Comparison of ENCODE assay signal across 8 cellular contexts in the genomic region with DNA sequence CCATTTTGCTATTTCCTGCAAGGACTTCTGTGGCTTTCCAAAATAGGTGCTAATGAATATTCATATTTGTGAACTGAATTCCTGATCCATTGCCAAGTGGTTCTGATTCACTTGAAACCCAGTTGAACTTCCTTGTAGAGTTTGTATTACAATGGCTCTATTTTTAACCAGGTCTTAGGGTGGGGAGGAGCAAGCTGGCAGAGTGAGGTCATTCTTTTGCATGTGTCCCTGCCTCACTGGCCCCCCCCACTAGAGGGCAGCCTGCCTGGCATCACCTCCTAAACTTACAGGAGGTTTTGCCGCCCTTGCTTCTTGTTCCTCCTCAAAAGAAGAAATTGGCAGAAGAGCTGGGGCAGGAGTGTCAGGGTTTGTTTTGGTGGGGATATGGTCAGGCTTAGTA. TPM values are rescaled to one million over a fixed set of nuclear protein-coding genes. Genes with fewer than 3 reads are reported as not detected.
A peak's percentile ranks its signal among the peaks of the same experiment; 100 is the strongest.
DNase-seq lines count a peak whose midpoint lies in the region; ATAC-seq, FAIRE-seq and TF ChIP-seq lines count a peak whose summit lies in the region.
"Had no signal": no experiment of that assay in that cellular context is flagged by ENCODE, and none has a peak within 500 bp of the region (broad histone marks: within the 10 kb centered on the region; RNA-seq: fewer than 3 reads in every experiment).

No MANE protein-coding gene starts in this region.

- H3K9me3 ChIP-seq in MM.1S (replicated peaks; ENCODE audit: insufficient read depth, low read length) (no peaks in the 10 kb centered on the region), endothelial cell of umbilical vein (replicated peaks; ENCODE audit: control insufficient read depth, insufficient read depth, low read length) (no peaks in the 10 kb centered on the region), uterus (no peaks in the 10 kb centered on the region)

- TF ChIP-seq CTCF in MM.1S (IDR thresholded peaks at IDR 0.05; ENCODE audit: low read length), result peak; percentile 81
- TF ChIP-seq CTCF in endothelial cell of umbilical vein (IDR thresholded peaks at IDR 0.05; ENCODE audit: extremely low read depth in 1 of 2, insufficient read depth in 1 of 2, low read depth in 1 of 2, low read length in 2 of 2), result peak; percentile 45 to 46
- TF ChIP-seq CTCF in uterus (IDR thresholded peaks at IDR 0.05), result peak in 2 of 4 experiments; percentile 21 to 22

- H3K4me3 ChIP-seq in MM.1S (ENCODE audit: low read length) (no peak overlapping the region), endothelial cell of umbilical vein (replicated peaks in 1 of 3; ENCODE audit: insufficient read depth in 1 of 3, low read depth in 1 of 3, low read length in 3 of 3) (no peak overlapping the region), uterus (no peak overlapping the region)

- H3K27me3 ChIP-seq in MM.1S (replicated peaks; ENCODE audit: insufficient read depth, low read length), result no peaks in the 10 kb centered on the region
- H3K27me3 ChIP-seq in endothelial cell of umbilical vein (ENCODE audit: control insufficient read depth in 2 of 2, insufficient read depth in 2 of 2, low read length in 2 of 2), result no peaks in the 10 kb centered on the region
- no peaks in the 10 kb centered on the region for H3K27me3 ChIP-seq in uterus

- no TSS peak for BruUV-seq in endothelial cell of umbilical vein (replicated peaks; lab: Mats Ljungman, UMichigan)

- no peak overlapping the region for H3K4me3 Mint-ChIP-seq in activated CD4-positive, alpha-beta T cell treated with anti-CD3 and anti-CD28 coated beads, Interleukin-2, amount 10 ng/mL, durations not matched to agents 7 days and 5 days
- H3K4me3 Mint-ChIP-seq in natural killer cell treated with Interleukin-12 subunit alpha and Interleukin-12 subunit beta and Interleukin-15 and Interleukin-18, amount 100 ng/mL, for 72 hours, result no peak overlapping the region
- H3K4me3 Mint-ChIP-seq: brain had no signal

- H2AFZ ChIP-seq in MM.1S (ENCODE audit: low read length) (no peak overlapping the region), endothelial cell of umbilical vein (ENCODE audit: low read depth, low read length) (no peak overlapping the region)

- no peak overlapping the region for H3K9ac ChIP-seq in MM.1S (ENCODE audit: low read length)
- no peak overlapping the region for H3K9ac ChIP-seq in endothelial cell of umbilical vein (replicated peaks; ENCODE audit: extremely low read depth, insufficient read depth, low read length)

- no peak overlapping the region for H3K4me2 ChIP-seq in MM.1S (ENCODE audit: low read depth, low read length)
- no peak overlapping the region for H3K4me2 ChIP-seq in endothelial cell of umbilical vein (ENCODE audit: insufficient read depth, low read length)

- FAIRE-seq in endothelial cell of umbilical vein (lab: Jason Lieb, UNC), result peak; percentile 74

- H3K79me2 ChIP-seq in MM.1S (ENCODE audit: low read length) (peaks cover 5% of the 10 kb centered on the region; the same call in 1 of the 2 replicates), endothelial cell of umbilical vein (ENCODE audit: control insufficient read depth, insufficient read depth, low read length) (no peaks in the 10 kb centered on the region)

- no peak for TF ChIP-seq POLR2A in endothelial cell of umbilical vein (IDR thresholded peaks at IDR 0.05; ENCODE audit: low read depth, low read length)
- TF ChIP-seq POLR2A in uterus (IDR thresholded peaks at IDR 0.05), result no peak

- no peaks in the 10 kb centered on the region for H3K36me3 ChIP-seq in MM.1S (replicated peaks; ENCODE audit: insufficient read depth, low read length)
- no peaks in the 10 kb centered on the region for H3K36me3 ChIP-seq in endothelial cell of umbilical vein (ENCODE audit: control insufficient read depth in 2 of 2, extremely low read depth in 1 of 2, insufficient read depth in 2 of 2, low read length in 2 of 2)
- H3K36me3 ChIP-seq in uterus, result no peaks in the 10 kb centered on the region

- no peaks in the 10 kb centered on the region for H3K27me3 Mint-ChIP-seq in activated CD4-positive, alpha-beta T cell treated with anti-CD3 and anti-CD28 coated beads, Interleukin-2, amount 10 ng/mL, durations not matched to agents 7 days and 5 days
- no peaks in the 10 kb centered on the region for H3K27me3 Mint-ChIP-seq in natural killer cell treated with Interleukin-12 subunit alpha and Interleukin-12 subunit beta and Interleukin-15 and Interleukin-18, amount 100 ng/mL, for 72 hours
- H3K27me3 Mint-ChIP-seq: brain had no signal

- H3K27ac ChIP-seq in MM.1S (ENCODE audit: low read length), result no peak overlapping the region
- H3K27ac ChIP-seq in endothelial cell of umbilical vein (ENCODE audit: insufficient read depth, low read depth, low read length), result no peak overlapping the region
- peak overlapping the region; percentile 33 to 53 for H3K27ac ChIP-seq in uterus

- H3K9me3 Mint-ChIP-seq in activated CD4-positive, alpha-beta T cell treated with anti-CD3 and anti-CD28 coated beads, Interleukin-2, amount 10 ng/mL, durations not matched to agents 7 days and 5 days, result no peaks in the 10 kb centered on the region
- no peaks in the 10 kb centered on the region for H3K9me3 Mint-ChIP-seq in natural killer cell treated with Interleukin-12 subunit alpha and Interleukin-12 subunit beta and Interleukin-15 and Interleukin-18, amount 100 ng/mL, for 72 hours

- no peaks in the 10 kb centered on the region for H3K9me2 ChIP-seq in MM.1S (replicated peaks; ENCODE audit: insufficient read depth, low read length)

- intact Hi-C loops in endothelial cell of umbilical vein (cut with micrococcal nuclease), result no loop called here
- intact Hi-C loops in uterus (cut with DNase I; ENCODE audit: low total_unique reads), result loop anchor here (10.0 kb wide), 2 partner anchors 64 to 76 kb away; a partner anchor contains a TSS

- peaks cover 13% of the 10 kb centered on the region for H3K36me3 Mint-ChIP-seq in activated CD4-positive, alpha-beta T cell treated with anti-CD3 and anti-CD28 coated beads, Interleukin-2, amount 10 ng/mL, durations not matched to agents 7 days and 5 days (ENCODE audit: low read depth)
- H3K36me3 Mint-ChIP-seq in natural killer cell treated with Interleukin-12 subunit alpha and Interleukin-12 subunit beta and Interleukin-15 and Interleukin-18, amount 100 ng/mL, for 72 hours, result no peaks in the 10 kb centered on the region

- H4K20me1 ChIP-seq in MM.1S (ENCODE audit: insufficient read depth, low read length), result no peaks in the 10 kb centered on the region
- H4K20me1 ChIP-seq in endothelial cell of umbilical vein (replicated peaks; ENCODE audit: control insufficient read depth, extremely low read depth, insufficient read depth, low read length), result no peaks in the 10 kb centered on the region

- H3K4me1 Mint-ChIP-seq in activated CD4-positive, alpha-beta T cell treated with anti-CD3 and anti-CD28 coated beads, Interleukin-2, amount 10 ng/mL, durations not matched to agents 7 days and 5 days, result peaks cover 6% of the 10 kb centered on the region
- peaks cover 6 to 9% of the 10 kb centered on the region in 2 donors for H3K4me1 Mint-ChIP-seq in natural killer cell treated with Interleukin-12 subunit alpha and Interleukin-12 subunit beta and Interleukin-15 and Interleukin-18, amount 100 ng/mL, for 72 hours (ENCODE audit: low read depth in 2 of 2)

- POLR2A ChIA-PET in activated CD4-positive, alpha-beta T cell treated with anti-CD3 and anti-CD28 coated beads, Interleukin-2, amount 10 ng/mL, durations not matched to agents 7 days and 5 days (lab: Charles Lee), result no interaction called here
- POLR2A ChIA-PET in endothelial cell of umbilical vein (lab: Charles Lee), result no interaction called here

- H3K4me1 ChIP-seq in MM.1S (ENCODE audit: low read length) (peaks cover 6% of the 10 kb centered on the region), endothelial cell of umbilical vein (ENCODE audit: control insufficient read depth, extremely low read depth, insufficient read depth, low read length) (no peaks in the 10 kb centered on the region), uterus (peaks cover 0 to 5% of the 10 kb centered on the region in 2 donors)

- DNase-seq in MM.1S, result peak; percentile 62
- DNase-seq in activated CD4-positive, alpha-beta T cell treated with anti-CD3 and anti-CD28 coated beads, Interleukin-2, amount 10 ng/mL, durations not matched to agents 7 days and 5 days, result peak; percentile 40
- peak; percentile 49 for DNase-seq in endothelial cell of umbilical vein (ENCODE audit: low read depth, low spot score)
- DNase-seq in natural killer cell treated with Interleukin-12 subunit alpha and Interleukin-12 subunit beta and Interleukin-15 and Interleukin-18, amount 100 ng/mL, for 72 hours (ENCODE audit: low spot score), result peak; percentile 62
- DNase-seq in uterus, result peak; percentile 47 to 59

- CTCF ChIA-PET in activated CD4-positive, alpha-beta T cell treated with anti-CD3 and anti-CD28 coated beads, Interleukin-2, amount 10 ng/mL, durations not matched to agents 7 days and 5 days (lab: Charles Lee), result interaction anchor here (1.5 kb wide), 1 partner anchor 11 kb away, joined by 3 read pairs; no protein-coding TSS in a partner anchor
- CTCF ChIA-PET in endothelial cell of umbilical vein (lab: Charles Lee), result interaction anchor here (1.2 to 1.7 kb wide), 2 partner anchors 65 to 81 kb away, joined by 3 to 7 read pairs; no protein-coding TSS in a partner anchor

- H3K27ac Mint-ChIP-seq in activated CD4-positive, alpha-beta T cell treated with anti-CD3 and anti-CD28 coated beads, Interleukin-2, amount 10 ng/mL, durations not matched to agents 7 days and 5 days, result no peak overlapping the region
- no peak overlapping the region for H3K27ac Mint-ChIP-seq in natural killer cell treated with Interleukin-12 subunit alpha and Interleukin-12 subunit beta and Interleukin-15 and Interleukin-18, amount 100 ng/mL, for 72 hours
- H3K27ac Mint-ChIP-seq: brain had no signal

- ATAC-seq in GM18870 (IDR thresholded peaks at IDR 0.05; ENCODE audit: unreplicated experiment) (peak; percentile 55), HG03442 (IDR thresholded peaks at IDR 0.05; ENCODE audit: unreplicated experiment) (no peak)
- peak; percentile 80 for ATAC-seq in natural killer cell treated with Interleukin-12 subunit alpha and Interleukin-12 subunit beta and Interleukin-15 and Interleukin-18, amount 100 ng/mL, for 72 hours

- H3K9me1 ChIP-seq in endothelial cell of umbilical vein (replicated peaks; ENCODE audit: control insufficient read depth, extremely low read depth, insufficient read depth, low read length), result no peaks in the 10 kb centered on the region

- H3F3A ChIP-seq in MM.1S (ENCODE audit: insufficient read depth, low read length), result no peaks in the 10 kb centered on the region

- dilution Hi-C loops in endothelial cell of umbilical vein (cut with MboI; ENCODE audit: extremely low pct_ligation_motif_present, low sequenced_read_pairs), result no loop called here

RNA-seq across cellular contexts. Expression of a gene that starts 10.5 kb away (rescaled TPM):
- 1 to 10 TPM; 1.7 to 2.2 TPM for total RNA-seq in activated CD4-positive, alpha-beta T cell treated with anti-CD3 and anti-CD28 coated beads, Interleukin-2, amount 10 ng/mL, durations not matched to agents 7 days and 5 days
- not detected in 2 replicates for total RNA-seq in endothelial cell of umbilical vein
- not detected in 2 replicates for polyA plus RNA-seq in endothelial cell of umbilical vein
- polyA plus RNA-seq in endothelial cell of umbilical vein (2011; cell fraction: cytosol; rRNA removed), result not detected in 2 replicates
- polyA plus RNA-seq in endothelial cell of umbilical vein (2011; cell fraction: nucleus; rRNA removed), result not detected in 2 replicates
- not detected in 2 replicates for polyA plus RNA-seq in endothelial cell of umbilical vein (2012)
- polyA minus RNA-seq in endothelial cell of umbilical vein, result not detected in 2 replicates
- not detected for polyA minus RNA-seq in endothelial cell of umbilical vein (2011; cell fraction: cytosol; rRNA and poly(A)+ RNA removed)
- not detected in 2 replicates for polyA minus RNA-seq in endothelial cell of umbilical vein (2011; cell fraction: nucleus; rRNA and poly(A)+ RNA removed)
- total RNA-seq in natural killer cell treated with Interleukin-12 subunit alpha and Interleukin-12 subunit beta and Interleukin-15 and Interleukin-18, amount 100 ng/mL, for 72 hours, result 1 to 10 TPM; 1.6 to 3.2 TPM
- total RNA-seq in uterus, result 1 to 10 TPM in 1 of 4 donors, under 1 TPM in 1, not detected in 2; 0.90 to 4.1 TPM

Comparison
In these comparisons a context has a peak if more than half of its experiments do, and no peak if none do; other contexts are left out.
1. H3K27ac ChIP-seq: peak in uterus (2 of 2); none in MM.1S (single experiment) and endothelial cell of umbilical vein (single experiment).
2. Peak in every context shown above with its lines, with median percentiles within 50 percentile points of each other: DNase-seq.